In genomic region chr15:54150255-54150654, GRCh38 we compare ENCODE assay signal across 15 cellular contexts.
DNase-seq lines count a peak whose midpoint lies in the region; ATAC-seq, FAIRE-seq and TF ChIP-seq lines count a peak whose summit lies in the region.
"Had no signal": no experiment of that assay in that cellular context is flagged by ENCODE, and none has a peak within 500 bp of the region (broad histone marks: within the 10 kb centered on the region; RNA-seq: fewer than 3 reads in every experiment).

No MANE protein-coding gene starts in this region.

- no peak for TF ChIP-seq POLR2A in H54 (IDR thresholded peaks at IDR 0.05; ENCODE audit: low read depth, low read length)

- DNase-seq in AG08395 (ENCODE audit: low spot score) (peak; percentile 2), RCC 7860 (ENCODE audit: low spot score) (peak; percentile 94), glomerular visceral epithelial cell (ENCODE audit: extremely low spot score) (peak; percentile 1), midbrain (lab: John Stamatoyannopoulos, UW) (no peak), H54 (ENCODE audit: insufficient read length, low spot score) (no peak)
- DNase-seq in effector CD4-positive, alpha-beta T cell, result no peak
- DNase-seq: activated CD4-positive, alpha-beta T cell treated with anti-CD3 and anti-CD28 coated beads for 36 hours; effector memory CD4-positive, alpha-beta T cell; heart left ventricle; NCI-H187 treated with DMSO at 0.1 percent for 48 hours; SW 1271 had no signal

- peak; percentile 96 for FAIRE-seq in RCC 7860 (lab: Jason Lieb, UNC)
- FAIRE-seq in H54 (lab: Jason Lieb, UNC), result no peak
- FAIRE-seq: A204.1 had no signal

- ATAC-seq in HG03565 (IDR thresholded peaks at IDR 0.05; ENCODE audit: unreplicated experiment) (peak; percentile 59), HG03378 (IDR thresholded peaks at IDR 0.05; ENCODE audit: unreplicated experiment) (no peak)
- ATAC-seq: activated CD4-positive, alpha-beta T cell treated with anti-CD3 and anti-CD28 coated beads for 36 hours; GM23338; heart left ventricle had no signal

Comparison
In these comparisons a context has a peak if more than half of its experiments do, and no peak if none do; other contexts are left out.
1. DNase-seq: peak in AG08395 (single experiment), RCC 7860 (single experiment) and glomerular visceral epithelial cell (single experiment); none in midbrain (single experiment), effector CD4-positive, alpha-beta T cell (single experiment) and H54 (single experiment).